ENCODE assay signal across 8 cellular contexts in genomic region chr11:16001899-16002426, GRCh38.
A peak's percentile ranks its signal among the peaks of the same experiment; 100 is the strongest.
DNase-seq lines count a peak whose midpoint lies in the region; ATAC-seq and TF ChIP-seq lines count a peak whose summit lies in the region.

No MANE protein-coding gene starts in this region.

- no peaks in the 10 kb centered on the region for H3K27me3 ChIP-seq in lung (ENCODE audit: control insufficient read depth, insufficient read depth)
- no peaks in the 10 kb centered on the region; the same call in 1 of the 2 replicates for H3K27me3 ChIP-seq in Karpas-422 (ENCODE audit: low read length)

- H3K4me1 ChIP-seq in lung (ENCODE audit: control insufficient read depth in 2 of 2, insufficient read depth in 2 of 2, low read length in 2 of 2) = peaks cover 0 to 10% of the 10 kb centered on the region in 2 donors
- H3K4me1 ChIP-seq in Karpas-422 (ENCODE audit: low read length) = no peaks in the 10 kb centered on the region

- peak; percentile 44 for ATAC-seq in GM18498 (IDR thresholded peaks at IDR 0.05; ENCODE audit: unreplicated experiment)
- peak; percentile 41; the same call in 1 of the 2 replicates for ATAC-seq in WTC11
- peak; percentile 71 for ATAC-seq in lung (ENCODE audit: insufficient read depth, low FRiP score)
- ATAC-seq in activated CD8-positive, alpha-beta memory T cell treated with anti-CD3 and anti-CD28 coated beads, Interleukin-2, amount 10 ng/mL, durations not matched to agents 7 days and 5 days = no peak
- no peak for ATAC-seq in HG02642 (IDR thresholded peaks at IDR 0.05; ENCODE audit: poor library complexity, unreplicated experiment)
- no peak for ATAC-seq in omental fat pad (ENCODE audit: low FRiP score)

- no peaks in the 10 kb centered on the region for H4K20me1 ChIP-seq in Karpas-422 (ENCODE audit: insufficient read depth, low read depth, low read length)

- H3K79me2 ChIP-seq in Karpas-422 (ENCODE audit: low read length) = no peaks in the 10 kb centered on the region

- no peak overlapping the region for H3K9ac ChIP-seq in Karpas-422 (ENCODE audit: low read length)

- H3K36me3 Mint-ChIP-seq in WTC11 = no peaks in the 10 kb centered on the region
- H3K36me3 Mint-ChIP-seq in activated CD8-positive, alpha-beta memory T cell treated with anti-CD3 and anti-CD28 coated beads, Interleukin-2, amount 10 ng/mL, durations not matched to agents 7 days and 5 days = no peaks in the 10 kb centered on the region

- H3K9me3 ChIP-seq in lung (ENCODE audit: control insufficient read depth in 2 of 2, insufficient read depth in 1 of 2, low read length in 1 of 2) (no peaks in the 10 kb centered on the region), Karpas-422 (ENCODE audit: low read length) (no peaks in the 10 kb centered on the region)

- no peak overlapping the region for H2AFZ ChIP-seq in Karpas-422 (ENCODE audit: low read length)

- TF ChIP-seq CTCF in WTC11 (IDR thresholded peaks at IDR 0.05) (no peak), lung (IDR thresholded peaks at IDR 0.05; ENCODE audit: control extremely low read depth, extremely low read depth) (no peak), omental fat pad (IDR thresholded peaks at IDR 0.05) (no peak)

- CTCF ChIA-PET in WTC11 (lab: Charles Lee) = interaction anchor here (1.1 to 1.6 kb wide), 3 partner anchors 11 to 183 kb away, joined by 3 to 6 read pairs (median 5); no protein-coding TSS in a partner anchor
- CTCF ChIA-PET in activated CD8-positive, alpha-beta memory T cell treated with anti-CD3 and anti-CD28 coated beads, Interleukin-2, amount 10 ng/mL, durations not matched to agents 7 days and 5 days (lab: Charles Lee) = no interaction called here

- no peak overlapping the region for H3K27ac Mint-ChIP-seq in WTC11
- H3K27ac Mint-ChIP-seq in activated CD8-positive, alpha-beta memory T cell treated with anti-CD3 and anti-CD28 coated beads, Interleukin-2, amount 10 ng/mL, durations not matched to agents 7 days and 5 days = no peak overlapping the region

- H3K4me3 ChIP-seq in lung (no peak overlapping the region), Karpas-422 (ENCODE audit: low read length) (no peak overlapping the region)

- no peak overlapping the region for H3K4me3 Mint-ChIP-seq in WTC11
- H3K4me3 Mint-ChIP-seq in activated CD8-positive, alpha-beta memory T cell treated with anti-CD3 and anti-CD28 coated beads, Interleukin-2, amount 10 ng/mL, durations not matched to agents 7 days and 5 days = no peak overlapping the region

- WGBS in lung, 2 donors = 14 to 16% methylated on average over 4 of the region's 4 CpGs

- H3K36me3 ChIP-seq in lung (ENCODE audit: control insufficient read depth in 2 of 2, insufficient read depth in 2 of 2, low read length in 2 of 2) (no peaks in the 10 kb centered on the region), Karpas-422 (ENCODE audit: insufficient read depth, low read length) (no peaks in the 10 kb centered on the region)

- no peaks in the 10 kb centered on the region for H3K9me3 Mint-ChIP-seq in WTC11
- no peaks in the 10 kb centered on the region for H3K9me3 Mint-ChIP-seq in activated CD8-positive, alpha-beta memory T cell treated with anti-CD3 and anti-CD28 coated beads, Interleukin-2, amount 10 ng/mL, durations not matched to agents 7 days and 5 days (ENCODE audit: low read depth)

- H3K27ac ChIP-seq in lung (ENCODE audit: low read depth in 1 of 2, low read length in 1 of 2) = no peak overlapping the region
- no peak overlapping the region for H3K27ac ChIP-seq in Karpas-422 (ENCODE audit: low read length)

- POLR2A ChIA-PET in WTC11 (lab: Charles Lee) = no interaction called here

- no peak overlapping the region for H3K4me2 ChIP-seq in Karpas-422 (ENCODE audit: low read depth, low read length, poor library complexity, severe bottlenecking)

- no peaks in the 10 kb centered on the region for H3K9me2 ChIP-seq in Karpas-422 (replicated peaks; ENCODE audit: insufficient read depth, low read length)

- DNase-seq in NCI-H146 (lab: John Stamatoyannopoulos, UW) (peak; percentile 89), WTC11 (ENCODE audit: low spot score) (no peak), lung (ENCODE audit: low spot score) (peak; percentile 37), Karpas-422 (no peak), omental fat pad (ENCODE audit: low spot score) (no peak)
- no peak for DNase-seq in activated CD8-positive, alpha-beta memory T cell treated with anti-CD3 and anti-CD28 coated beads, Interleukin-2, amount 10 ng/mL, durations not matched to agents 7 days and 5 days

- peaks cover 13% of the 10 kb centered on the region for H3K4me1 Mint-ChIP-seq in WTC11
- H3K4me1 Mint-ChIP-seq in activated CD8-positive, alpha-beta memory T cell treated with anti-CD3 and anti-CD28 coated beads, Interleukin-2, amount 10 ng/mL, durations not matched to agents 7 days and 5 days = no peaks in the 10 kb centered on the region

- H3K27me3 Mint-ChIP-seq in WTC11 (ENCODE audit: low read depth) = no peaks in the 10 kb centered on the region
- no peaks in the 10 kb centered on the region for H3K27me3 Mint-ChIP-seq in activated CD8-positive, alpha-beta memory T cell treated with anti-CD3 and anti-CD28 coated beads, Interleukin-2, amount 10 ng/mL, durations not matched to agents 7 days and 5 days

TF ChIP-seq in WTC11, 78 proteins besides CTCF, POLR2A, EP300 and RAD21:
- TF ChIP-seq GABPB1 (CRISPR knock-in tag; IDR thresholded peaks at IDR 0.05) (peak; percentile 59; the same call in 1 of the 2 replicates), PRDM15 (CRISPR knock-in tag; IDR thresholded peaks at IDR 0.05) (no peak)

Comparison
In these comparisons a context has a peak if more than half of its experiments do, and no peak if none do; other contexts are left out.
1. ATAC-seq: peak in GM18498 (single experiment), WTC11 (single experiment) and lung (single experiment); none in activated CD8-positive, alpha-beta memory T cell treated with anti-CD3 and anti-CD28 coated beads, Interleukin-2, amount 10 ng/mL, durations not matched to agents 7 days and 5 days (single experiment), HG02642 (single experiment) and omental fat pad (single experiment).
2. DNase-seq: peak in NCI-H146 (single experiment) and lung (single experiment); none in WTC11 (single experiment), Karpas-422 (single experiment), activated CD8-positive, alpha-beta memory T cell treated with anti-CD3 and anti-CD28 coated beads, Interleukin-2, amount 10 ng/mL, durations not matched to agents 7 days and 5 days (single experiment) and omental fat pad (single experiment).